ENCODE assay signal across 40 cellular contexts in genomic region chr10:8014649-8015048, GRCh38. TPM values are rescaled to one million over a fixed set of nuclear protein-coding genes. Genes with fewer than 3 reads are reported as not detected.
"Had no signal": no experiment of that assay in that cellular context is flagged by ENCODE, and none has a peak within 500 bp of the region (broad histone marks: within the 10 kb centered on the region; RNA-seq: fewer than 3 reads in every experiment).

No MANE protein-coding gene starts in this region.

- H3K9me3 Mint-ChIP-seq: activated B cell treated with CpG ODN at 0.5 μM for 24 hours; activated CD4-positive, alpha-beta memory T cell treated with anti-CD3 and anti-CD28 coated beads for 36 hours; activated CD8-positive, alpha-beta T cell treated with anti-CD3 and anti-CD28 coated beads for 36 hours; activated naive CD4-positive, alpha-beta T cell treated with anti-CD3 and anti-CD28 coated beads for 36 hours; activated naive CD4-positive, alpha-beta T cell treated with anti-CD3 and anti-CD28 coated beads, Interleukin-2, amount 50 U/mL, for 72 hours; activated naive CD8-positive, alpha-beta T cell treated with anti-CD3 and anti-CD28 coated beads for 36 hours; activated T-cell treated with anti-CD3 and anti-CD28 coated beads, Interleukin-2, amount 50 U/mL, for 4 hours; activated T-cell treated with anti-CD3 and anti-CD28 coated beads, Interleukin-2, amount 50 U/mL, for 72 hours; activated T-helper 1 cell treated with anti-CD3 and anti-CD28 coated beads, Interleukin-12 subunit alpha, Interleukin-12 subunit beta, Interleukin-2, Interleukin-4 antibody, amounts not matched to agents 30 ng/mL and 10 ng/mL and 1 ng/mL, durations not matched to agents 14 hours and 24 hours and 36 hours; activated T-helper 17 cell treated with anti-CD3 and anti-CD28 coated beads, Interleukin-2, amount 50 U/mL, for 72 hours; central memory CD8-positive, alpha-beta T cell; T-helper 1 cell treated with Interleukin-12 subunit alpha and Interleukin-12 subunit beta and Interleukin-4 antibody, amounts not matched to agents 30 μg/mL and 1 μg/mL, for 36 hours; T-helper 2 cell treated with Interferon-gamma antibody and Interleukin-4, amounts not matched to agents 5 μg/mL and 100 μg/mL, for 36 hours had no signal

- H3K27ac Mint-ChIP-seq: activated B cell treated with CpG ODN at 0.5 μM for 24 hours; activated CD4-positive, alpha-beta memory T cell treated with anti-CD3 and anti-CD28 coated beads for 36 hours; activated CD8-positive, alpha-beta T cell treated with anti-CD3 and anti-CD28 coated beads for 36 hours; activated naive CD4-positive, alpha-beta T cell treated with anti-CD3 and anti-CD28 coated beads for 36 hours; activated naive CD4-positive, alpha-beta T cell treated with anti-CD3 and anti-CD28 coated beads, Interleukin-2, amount 50 U/mL, for 72 hours; activated naive CD8-positive, alpha-beta T cell treated with anti-CD3 and anti-CD28 coated beads for 36 hours; activated T-cell treated with anti-CD3 and anti-CD28 coated beads, Interleukin-2, amount 50 U/mL, for 72 hours; activated T-helper 1 cell treated with anti-CD3 and anti-CD28 coated beads, Interleukin-12 subunit alpha, Interleukin-12 subunit beta, Interleukin-2, Interleukin-4 antibody, amounts not matched to agents 30 ng/mL and 10 ng/mL and 1 ng/mL, durations not matched to agents 14 hours and 24 hours and 36 hours; activated T-helper 17 cell treated with anti-CD3 and anti-CD28 coated beads, Interleukin-2, amount 50 U/mL, for 72 hours; T-helper 1 cell treated with Interleukin-12 subunit alpha and Interleukin-12 subunit beta and Interleukin-4 antibody, amounts not matched to agents 30 μg/mL and 1 μg/mL, for 36 hours; T-helper 2 cell treated with Interferon-gamma antibody and Interleukin-4, amounts not matched to agents 5 μg/mL and 100 μg/mL, for 36 hours had no signal

- H3K36me3 ChIP-seq: brain microvascular endothelial cell had no signal

- H3K27me3 ChIP-seq: adrenal gland, body of pancreas, brain microvascular endothelial cell, cardiac muscle cell had no signal

- FAIRE-seq: astrocyte, bronchial epithelial cell, TTC549 had no signal

- H3K4me3 ChIP-seq: adrenal gland, body of pancreas, cardiac muscle cell had no signal

- H3K27me3 Mint-ChIP-seq: activated B cell treated with CpG ODN at 0.5 μM for 24 hours; activated CD4-positive, alpha-beta memory T cell treated with anti-CD3 and anti-CD28 coated beads for 36 hours; activated CD8-positive, alpha-beta T cell treated with anti-CD3 and anti-CD28 coated beads for 36 hours; activated naive CD8-positive, alpha-beta T cell treated with anti-CD3 and anti-CD28 coated beads for 36 hours; activated T-helper 17 cell treated with anti-CD3 and anti-CD28 coated beads, Interleukin-2, amount 50 U/mL, for 72 hours; central memory CD8-positive, alpha-beta T cell had no signal

- ATAC-seq: activated CD8-positive, alpha-beta T cell treated with anti-CD3 and anti-CD28 coated beads for 36 hours; activated naive CD4-positive, alpha-beta T cell treated with anti-CD3 and anti-CD28 coated beads, Interleukin-2, amount 50 U/mL, for 72 hours; activated T-cell treated with anti-CD3 and anti-CD28 coated beads, Interleukin-2, amount 50 U/mL, for 4 hours; activated T-cell treated with anti-CD3 and anti-CD28 coated beads, Interleukin-2, amount 50 U/mL, for 72 hours; activated T-helper 17 cell treated with anti-CD3 and anti-CD28 coated beads, Interleukin-2, amount 50 U/mL, for 72 hours; body of pancreas had no signal

- H3K4me3 Mint-ChIP-seq: activated B cell treated with CpG ODN at 0.5 μM for 24 hours; activated CD4-positive, alpha-beta memory T cell treated with anti-CD3 and anti-CD28 coated beads for 36 hours; activated CD8-positive, alpha-beta T cell treated with anti-CD3 and anti-CD28 coated beads for 36 hours; activated naive CD4-positive, alpha-beta T cell treated with anti-CD3 and anti-CD28 coated beads for 36 hours; activated naive CD8-positive, alpha-beta T cell treated with anti-CD3 and anti-CD28 coated beads for 36 hours; activated T-cell treated with anti-CD3 and anti-CD28 coated beads, Interleukin-2, amount 50 U/mL, for 4 hours; activated T-cell treated with anti-CD3 and anti-CD28 coated beads, Interleukin-2, amount 50 U/mL, for 72 hours; activated T-helper 1 cell treated with anti-CD3 and anti-CD28 coated beads, Interleukin-12 subunit alpha, Interleukin-12 subunit beta, Interleukin-2, Interleukin-4 antibody, amounts not matched to agents 30 ng/mL and 10 ng/mL and 1 ng/mL, durations not matched to agents 14 hours and 24 hours and 36 hours; activated T-helper 17 cell treated with anti-CD3 and anti-CD28 coated beads, Interleukin-2, amount 50 U/mL, for 72 hours; central memory CD8-positive, alpha-beta T cell; T-helper 1 cell treated with Interleukin-12 subunit alpha and Interleukin-12 subunit beta and Interleukin-4 antibody, amounts not matched to agents 30 μg/mL and 1 μg/mL, for 36 hours; T-helper 2 cell treated with Interferon-gamma antibody and Interleukin-4, amounts not matched to agents 5 μg/mL and 100 μg/mL, for 36 hours had no signal

- H3K27ac ChIP-seq: adrenal gland, body of pancreas, brain microvascular endothelial cell, cardiac muscle cell, VCaP had no signal

- H3K9me3 ChIP-seq: adrenal gland, body of pancreas had no signal

- H3K4me1 ChIP-seq: adrenal gland had no signal

- H3K4me1 Mint-ChIP-seq: activated B cell treated with CpG ODN at 0.5 μM for 24 hours; activated T-helper 17 cell treated with anti-CD3 and anti-CD28 coated beads, Interleukin-2, amount 50 U/mL, for 72 hours; central memory CD8-positive, alpha-beta T cell had no signal

- DNase-seq: activated B cell treated with CpG ODN at 0.5 μM for 24 hours; activated CD4-positive, alpha-beta memory T cell treated with anti-CD3 and anti-CD28 coated beads for 36 hours; activated CD4-positive, alpha-beta T cell treated with anti-CD3 and anti-CD28 coated beads for 4 hours; activated CD4-positive, alpha-beta T cell treated with anti-CD3 and anti-CD28 coated beads, Interleukin-2, amount 50 U/mL, for 1 hour; activated CD4-positive, alpha-beta T cell treated with anti-CD3 and anti-CD28 coated beads, Interleukin-2, amount 50 U/mL, for 4 hours; activated CD4-positive, CD25-positive, alpha-beta regulatory T cell treated with anti-CD3 and anti-CD28 coated beads, Interleukin-2, amount 50 U/mL, for 72 hours; activated CD8-positive, alpha-beta memory T cell treated with anti-CD3 and anti-CD28 coated beads, Interleukin-2, amount 50 U/mL, for 4 hours; activated CD8-positive, alpha-beta T cell treated with anti-CD3 and anti-CD28 coated beads for 36 hours; activated effector memory CD4-positive, alpha-beta T cell treated with anti-CD3 and anti-CD28 coated beads, Interleukin-2, amount 50 U/mL, for 16 hours; activated gamma-delta T cell treated with Interleukin-2 at 50 U/mL for 16 hours; activated naive CD4-positive, alpha-beta T cell; activated naive CD4-positive, alpha-beta T cell treated with anti-CD3 and anti-CD28 coated beads for 36 hours; activated naive CD4-positive, alpha-beta T cell treated with anti-CD3 and anti-CD28 coated beads, Interleukin-2, amount 50 U/mL, for 16 hours; activated naive CD8-positive, alpha-beta T cell treated with anti-CD3 and anti-CD28 coated beads for 36 hours; activated T-cell treated with anti-CD3 and anti-CD28 coated beads for 4 hours; activated T-cell treated with anti-CD3 and anti-CD28 coated beads, Interleukin-2, amount 50 U/mL, for 1 hour; activated T-cell treated with anti-CD3 and anti-CD28 coated beads, Interleukin-2, amount 50 U/mL, for 4 hours; activated T-cell treated with anti-CD3 and anti-CD28 coated beads, Interleukin-2, amount 50 U/mL, for 72 hours; adrenal gland; amniotic stem cell; aorta; body of pancreas; caudate nucleus; cerebellar nuclear complex; T-helper 1 cell; T-helper 2 cell; T-helper 9 cell had no signal

RNA-seq across cellular contexts. Expression of gene GATA3, which starts 39.8 kb away (rescaled TPM):
- total RNA-seq: chondrocyte had no signal
